Comparison of ENCODE assay signal across 8 cellular contexts in the genomic region with DNA sequence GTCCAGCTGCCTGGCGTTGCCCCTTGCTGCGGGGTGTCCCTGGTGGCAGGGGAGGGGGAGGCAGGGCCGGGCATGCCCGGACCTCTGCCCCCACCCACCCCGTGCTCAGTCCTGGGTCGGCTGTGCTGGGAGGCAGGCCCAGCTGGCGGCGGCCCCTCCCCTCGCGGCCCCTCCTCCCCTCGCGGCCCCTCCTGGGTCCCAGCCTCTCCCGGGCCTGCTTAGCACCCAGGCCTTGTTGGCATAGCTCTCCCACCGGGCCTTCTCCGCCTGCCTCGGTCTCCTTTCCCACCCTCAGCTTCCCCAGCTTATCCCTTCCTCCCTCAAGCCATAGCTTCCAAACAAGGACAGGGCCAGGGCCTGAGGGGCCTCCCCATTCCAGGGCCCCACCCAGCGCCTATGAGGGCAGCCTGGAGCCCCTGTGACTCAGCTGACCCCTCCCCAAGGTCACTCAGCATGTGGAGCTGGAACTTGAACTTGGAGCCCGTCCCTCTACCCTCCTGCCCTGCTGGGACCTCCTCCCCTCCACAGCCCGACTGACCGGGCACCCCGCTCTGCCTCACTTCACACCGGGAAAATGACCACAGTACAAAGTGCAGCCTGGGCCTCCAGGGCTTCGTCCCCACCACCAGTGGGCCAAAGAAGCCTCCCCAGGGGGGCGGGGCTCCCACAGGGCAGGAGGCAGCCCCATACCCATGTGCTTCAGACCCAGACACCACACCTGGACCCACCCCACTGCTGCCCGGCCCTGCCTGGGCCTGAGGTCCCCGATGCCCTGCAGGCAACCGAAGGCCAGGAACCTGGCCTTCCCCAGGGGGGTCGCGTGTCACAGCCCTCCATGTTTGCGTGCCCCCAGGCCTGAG. TPM values are rescaled to one million over a fixed set of nuclear protein-coding genes. Genes with fewer than 3 reads are reported as not detected.
A peak's percentile ranks its signal among the peaks of the same experiment; 100 is the strongest.
DNase-seq lines count a peak whose midpoint lies in the region; ATAC-seq and TF ChIP-seq lines count a peak whose summit lies in the region.

No MANE protein-coding gene starts in this region.

- H3K27ac Mint-ChIP-seq in MCF 10A (ENCODE audit: low read depth, unreplicated experiment): peak overlapping the region; percentile 91

- H2AFZ ChIP-seq in HCT116 (ENCODE audit: low read depth, low read length, poor library complexity, severe bottlenecking): no peak overlapping the region

- H3K4me1 Mint-ChIP-seq in MCF 10A (ENCODE audit: insufficient read depth, unreplicated experiment): peaks cover 25% of the 10 kb centered on the region

- intact Hi-C loops in HCT116 (cut with micrococcal nuclease): no loop called here
- intact Hi-C loops in MCF 10A (cut with micrococcal nuclease): no loop called here
- intact Hi-C loops in testis (cut with DNase I; ENCODE audit: low total_unique reads): no loop called here

- RAD21 ChIA-PET in HCT116 (lab: Charles Lee; ENCODE audit: low non-redundant PET in 1 of 2, low total read pairs in 2 of 2, uncharacterized antibody in 2 of 2, unreplicated experiment in 2 of 2): interaction anchor here (0.6 kb wide), 2 partner anchors 10 to 116 kb away, joined by 3 read pairs; no protein-coding TSS in a partner anchor

- 0 out of 4 replicates have a peak, but pooled peaks cover 0 to 7% of the 10 kb centered on the region in 2 experiments for H3K36me3 ChIP-seq in HCT116 (ENCODE audit: control insufficient read depth in 1 of 2, insufficient read depth in 2 of 2, low read length in 2 of 2)
- no peaks in the 10 kb centered on the region for H3K36me3 ChIP-seq in testis (ENCODE audit: low read depth, missing control alignments)

- no peaks in the 10 kb centered on the region for H3K9me2 ChIP-seq in HCT116 (ENCODE audit: insufficient read depth)

- CTCF ChIA-PET in HCT116 (lab: Charles Lee) (interaction anchor here (0.6 to 3.1 kb wide), 6 partner anchors 11 to 1239 kb away, joined by 3 to 24 read pairs (median 5); a partner anchor contains a TSS), MCF 10A (lab: Yijun Ruan, JAX) (interaction anchor here (0.7 to 2.1 kb wide), 7 partner anchors 8 to 92 kb away, joined by 3 to 18 read pairs (median 4); no protein-coding TSS in a partner anchor)

- no peaks in the 10 kb centered on the region for H3K27me3 Mint-ChIP-seq in MCF 10A (ENCODE audit: insufficient read depth, unreplicated experiment)

- TF ChIP-seq POLR2A in HCT116 (IDR thresholded peaks at IDR 0.05; ENCODE audit: borderline replicate concordance, extremely low read depth, insufficient read depth, insufficient read length) (no peak), testis (IDR thresholded peaks at IDR 0.05) (no peak)

- H3K9me3 ChIP-seq in HCT116 (ENCODE audit: control insufficient read depth in 1 of 2, insufficient read depth in 1 of 2, low read depth in 1 of 2, low read length in 2 of 2) (no peaks in the 10 kb centered on the region), testis (no peaks in the 10 kb centered on the region)

- no peaks in the 10 kb centered on the region for H3K9me3 Mint-ChIP-seq in MCF 10A (ENCODE audit: unreplicated experiment)

- ATAC-seq in HCT116 (peak; percentile 62), HG03196 (IDR thresholded peaks at IDR 0.05; ENCODE audit: unreplicated experiment) (no peak), HG03159 (IDR thresholded peaks at IDR 0.05; ENCODE audit: unreplicated experiment) (no peak)

- no peak for TF ChIP-seq RAD21 in HCT116 (IDR thresholded peaks at IDR 0.05; ENCODE audit: low read depth)

- no TSS peak for BruUV-seq in HCT116 (replicated peaks; lab: Mats Ljungman, UMichigan)
- no TSS peak for BruUV-seq in MCF 10A (replicated peaks; lab: Mats Ljungman, UMichigan)

- peak overlapping the region; percentile 89 for H3K9ac ChIP-seq in HCT116 (ENCODE audit: low read length)

- H3K79me2 ChIP-seq in HCT116 (ENCODE audit: insufficient read depth, low read length): peaks cover 37% of the 10 kb centered on the region

- H3K4me1 ChIP-seq in HCT116 (ENCODE audit: control insufficient read depth in 1 of 2, insufficient read depth in 2 of 2, low read length in 2 of 2) (peaks cover 41 to 64% of the 10 kb centered on the region in 2 experiments), testis (peaks cover 54% of the 10 kb centered on the region)

- 35 to 46% methylated on average over 9 to 24 of the region's 30 CpGs for WGBS in testis, 2 donors

- H3K4me3 ChIP-seq in HCT116 (replicated peaks in 1 of 2; ENCODE audit: low read depth in 1 of 2, low read length in 2 of 2) (peak overlapping the region; percentile 87 to 96), testis (peak overlapping the region; percentile 42 to 55)

- peaks cover 41% of the 10 kb centered on the region for H3K36me3 Mint-ChIP-seq in MCF 10A (ENCODE audit: insufficient read depth, unreplicated experiment)

- peak overlapping the region; percentile 98 for H3K4me2 ChIP-seq in HCT116 (ENCODE audit: low read length)

- POLR2A ChIA-PET in HCT116 (lab: Charles Lee): interaction anchor here (1.4 kb wide), 1 partner anchor 11 kb away, joined by 6 read pairs; no protein-coding TSS in a partner anchor
- POLR2A ChIA-PET in MCF 10A (lab: Yijun Ruan, JAX): interaction anchor here (0.7 to 5.4 kb wide), 13 partner anchors 10 to 173 kb away, joined by 3 to 118 read pairs (median 6); a partner anchor contains a TSS

- H3K27ac ChIP-seq in HCT116 (ENCODE audit: low read depth, low read length) (peak overlapping the region; percentile 99), layer of hippocampus (ENCODE audit: low read depth, low read length) (peak overlapping the region; percentile 52), testis (peak overlapping the region; percentile 65 to 82)

- H3K27me3 ChIP-seq in HCT116 (ENCODE audit: insufficient read depth, low read length) (no peaks in the 10 kb centered on the region), layer of hippocampus (ENCODE audit: control insufficient read depth, insufficient read depth, low read length) (no peaks in the 10 kb centered on the region), testis (no peaks in the 10 kb centered on the region)

- TF ChIP-seq CTCF in HCT116 (IDR thresholded peaks at IDR 0.05 in 2 of 3, conservative IDR thresholded peaks at IDR 0.05 in 1 of 3; ENCODE audit: borderline replicate concordance in 1 of 3, insufficient read depth in 1 of 3, low read depth in 2 of 3, low read length in 2 of 3) (peak in 2 of 3 experiments; percentile 15 to 34; a peak in 2 of 6 replicates), MCF 10A (IDR thresholded peaks at IDR 0.05; ENCODE audit: unreplicated experiment) (no peak), testis (IDR thresholded peaks at IDR 0.05) (no peak)

- DNase-seq in HCT116 (ENCODE audit: low read depth, low spot score): no peak
- peak; percentile 53 for DNase-seq in MCF 10A (ENCODE audit: unreplicated experiment)
- no peak for DNase-seq in testis
- no peak for DNase-seq in HUDEP-2 (lab: John Stamatoyannopoulos, UW; ENCODE audit: unreplicated experiment in 76 of 76)
- no peak for DNase-seq in COLO829 (ENCODE audit: low spot score)

- H4K20me1 ChIP-seq in HCT116 (ENCODE audit: insufficient read depth): no peaks in the 10 kb centered on the region

- H3K4me3 Mint-ChIP-seq in MCF 10A (ENCODE audit: unreplicated experiment): peak overlapping the region; percentile 86

TF ChIP-seq in HCT116, 20 proteins besides CTCF, POLR2A, EP300 and RAD21:
- TF ChIP-seq POLR2AphosphoS5 (IDR thresholded peaks at IDR 0.05; ENCODE audit: low read depth, low read length) (peak; percentile 52), YY1 (IDR thresholded peaks at IDR 0.05; ENCODE audit: extremely low read depth, insufficient replicate concordance, low read depth, low read length) (no peak), ZFX (IDR thresholded peaks at IDR 0.05) (peak; percentile 42)
TF ChIP-seq in HCT116: peak in this region for 2.

RNA-seq across cellular contexts. Expression of a gene that starts 1.2 kb away (rescaled TPM):
- total RNA-seq in HCT116 (2021; ENCODE audit: unreplicated experiment) (157 TPM), MCF 10A (2022) (109 and 119 TPM in 2 replicates), testis (10 to 100 TPM; 27.3 to 29.1 TPM)
- polyA plus RNA-seq in HCT116 (2012): 149 and 211 TPM in 2 replicates
- polyA plus RNA-seq in testis (ENCODE audit: insufficient read depth, low read depth, low replicate concordance): 14.3 TPM

RNA-seq across cellular contexts. Expression of a gene that starts 11.6 kb away (rescaled TPM):
- total RNA-seq in HCT116 (2021; ENCODE audit: unreplicated experiment) (18.4 TPM), MCF 10A (2022) (12.2 and 12.8 TPM in 2 replicates), testis (10 to 100 TPM; 72.8 to 74.5 TPM)
- 14.2 and 14.8 TPM in 2 replicates for polyA plus RNA-seq in HCT116 (2012)
- polyA plus RNA-seq in testis (ENCODE audit: insufficient read depth, low read depth, low replicate concordance): 38.9 TPM

RNA-seq across cellular contexts. Expression of a gene that starts 12.2 kb away (rescaled TPM):
- 33.9 TPM for total RNA-seq in HCT116 (2021; ENCODE audit: unreplicated experiment)
- 29.3 and 33.1 TPM in 2 replicates for polyA plus RNA-seq in HCT116 (2012)
- 46.8 and 54.1 TPM in 2 replicates for total RNA-seq in MCF 10A (2022)
- 100 to 1,000 TPM in 1 of 2 donors, 10 to 100 TPM in 1; 82.5 to 116 TPM for total RNA-seq in testis
- 47.9 TPM for polyA plus RNA-seq in testis (ENCODE audit: insufficient read depth, low read depth, low replicate concordance)

RNA-seq across cellular contexts. Expression of a gene that starts 40.1 kb away (rescaled TPM):
- total RNA-seq in HCT116 (2021; ENCODE audit: unreplicated experiment) (242 TPM), MCF 10A (2022) (93.8 and 137 TPM in 2 replicates), testis (10 to 100 TPM; 84.8 to 88.1 TPM)
- 186 and 202 TPM in 2 replicates for polyA plus RNA-seq in HCT116 (2012)
- 86.6 TPM for polyA plus RNA-seq in testis (ENCODE audit: insufficient read depth, low read depth, low replicate concordance)

Comparison
In these comparisons a context has a peak if more than half of its experiments do, and no peak if none do; other contexts are left out.
1. CTCF ChIP-seq: peak in HCT116 (2 of 3); none in MCF 10A (single experiment) and testis (0 of 3).
2. Peak in every context shown above with its lines, with median percentiles within 50 percentile points of each other: H3K27ac ChIP-seq.